Comparison of ENCODE assay signal across 8 cellular contexts in the genomic region with DNA sequence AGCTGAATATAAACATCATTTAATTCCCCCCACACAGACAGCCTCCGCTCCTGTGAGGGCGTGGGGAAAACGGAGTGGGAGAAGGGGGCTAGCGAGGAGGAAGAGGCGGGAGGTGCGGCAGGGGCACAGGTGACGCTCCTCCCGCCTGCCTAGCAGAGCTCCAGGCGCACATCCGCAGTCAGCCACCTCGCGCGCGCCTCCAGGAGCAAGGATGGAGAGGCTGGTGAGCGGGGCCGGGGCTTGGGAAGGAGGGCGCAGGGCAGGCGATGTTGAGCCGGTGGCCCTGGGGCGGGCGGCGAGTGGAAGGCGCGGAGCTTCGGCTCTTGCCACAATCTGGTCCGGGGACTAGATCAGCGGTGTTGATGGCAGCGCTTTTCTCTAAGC. TPM values are rescaled to one million over a fixed set of nuclear protein-coding genes. Genes with fewer than 3 reads are reported as not detected.
DNase-seq lines count a peak whose midpoint lies in the region; ATAC-seq, FAIRE-seq and TF ChIP-seq lines count a peak whose summit lies in the region.

TSS of gene CD200 (plus strand) at position 155 of the 384 bp plus-strand sequence. CDS start at position 212, 57 bp downstream.

- no peak for FAIRE-seq in pancreas (lab: Jason Lieb, UNC)

- H3K4me1 Mint-ChIP-seq in type B pancreatic cell (ENCODE audit: unreplicated experiment): peaks cover 12% of the 10 kb centered on the region

- intact Hi-C loops in Right ventricle myocardium inferior (cut with DNase I): no loop called here
- intact Hi-C loops in pancreas (cut with DNase I): no loop called here

- H3K9me3 Mint-ChIP-seq in type B pancreatic cell: no peaks in the 10 kb centered on the region

- peaks cover 26% of the 10 kb centered on the region for H3K27me3 Mint-ChIP-seq in type B pancreatic cell

- H3F3A ChIP-seq in OCI-LY1 (ENCODE audit: insufficient read depth, low read length): no peaks in the 10 kb centered on the region

- ATAC-seq in HG02938 (IDR thresholded peaks at IDR 0.05; ENCODE audit: unreplicated experiment) (peak; percentile 44), Right ventricle myocardium inferior (peak; percentile 83), pancreas (peak in 3 of 4 donors; percentile 66 to 88 (median 88))

- H3K36me3 Mint-ChIP-seq in type B pancreatic cell: peaks cover 20% of the 10 kb centered on the region

- 0 out of 2 replicates have a peak within 1 kb of the TSS, but pooled peaks have one; percentile 15 for H2AFZ ChIP-seq in OCI-LY1 (ENCODE audit: low read length)

- DNase-seq in GM10266 (ENCODE audit: extremely low spot score) (peak; percentile 27), Right ventricle myocardium inferior (ENCODE audit: missing footprints) (peak; percentile 76), pancreas (peak in 4 of 6 donors; percentile 21 to 68 (median 50)), type B pancreatic cell (ENCODE audit: extremely low spot score, unreplicated experiment) (peak; percentile 83), erythroblast (lab: John Stamatoyannopoulos, UW) (no peak)
- DNase-seq in activated naive CD4-positive, alpha-beta T cell treated with anti-CD3 and anti-CD28 coated beads, Interleukin-2, amount 50 U/mL, for 16 hours: peak; percentile 59

- no peak for TF ChIP-seq POLR2A in erythroblast (IDR thresholded peaks at IDR 0.05; ENCODE audit: low read length)

- H3K79me2 ChIP-seq in OCI-LY1 (ENCODE audit: insufficient read depth, low read length): no peaks in the 10 kb centered on the region

- H3K27me3 ChIP-seq in OCI-LY1 (ENCODE audit: insufficient read depth, low read length): no peaks in the 10 kb centered on the region
- H3K27me3 ChIP-seq in pancreas: peaks cover 0 to 5% (median 0%) of the 10 kb centered on the region in 4 donors

- no peaks in the 10 kb centered on the region for H3K9me3 ChIP-seq in OCI-LY1 (ENCODE audit: low read length)
- no peaks in the 10 kb centered on the region for H3K9me3 ChIP-seq in pancreas

- H3K4me1 ChIP-seq in OCI-LY1 (ENCODE audit: insufficient read depth, low read length, severe bottlenecking) (peaks cover 5% of the 10 kb centered on the region), pancreas (no peaks in the 10 kb centered on the region)

- peak within 1 kb of the TSS; percentile 87 for H3K4me3 Mint-ChIP-seq in type B pancreatic cell

- H3K36me3 ChIP-seq in OCI-LY1 (ENCODE audit: insufficient read depth, low read length) (no peaks in the 10 kb centered on the region), pancreas (no peaks in the 10 kb centered on the region)

- H3K9me2 ChIP-seq in OCI-LY1 (ENCODE audit: low read depth, low read length): no peaks in the 10 kb centered on the region

- no peak within 1 kb of the TSS; the same call in 1 of the 2 replicates for H3K9ac ChIP-seq in OCI-LY1 (ENCODE audit: low read length)

- peak within 1 kb of the TSS; percentile 73 for H3K27ac Mint-ChIP-seq in type B pancreatic cell

- no peak within 1 kb of the TSS for H3K27ac ChIP-seq in OCI-LY1 (ENCODE audit: low read depth, low read length, poor library complexity, severe bottlenecking)
- H3K27ac ChIP-seq in pancreas: peak within 1 kb of the TSS in 2 of 4 donors; percentile 28 to 55

- peak within 1 kb of the TSS; percentile 66 for H3K4me2 ChIP-seq in OCI-LY1 (ENCODE audit: low read length)

- H4K20me1 ChIP-seq in OCI-LY1 (ENCODE audit: insufficient read depth, low read length): no peaks in the 10 kb centered on the region

- H3K4me3 ChIP-seq in OCI-LY1 (ENCODE audit: low read depth, low read length, poor library complexity, severe bottlenecking) (peak within 1 kb of the TSS; percentile 53), pancreas (peak within 1 kb of the TSS in 2 of 4 donors; percentile 26 to 40)

- no peak for TF ChIP-seq CTCF in GM10266 (IDR thresholded peaks at IDR 0.05; ENCODE audit: control insufficient read depth, insufficient read depth, low read depth, missing control alignments)
- no peak for TF ChIP-seq CTCF in OCI-LY1 (IDR thresholded peaks at IDR 0.05; ENCODE audit: low read length)
- no peak for TF ChIP-seq CTCF in pancreas (IDR thresholded peaks at IDR 0.05)
- TF ChIP-seq CTCF in type B pancreatic cell (conservative IDR thresholded peaks at IDR 0.05): peak; percentile 21

- WGBS in pancreas, 2 donors: 19 to 33% methylated on average over 28 of the region's 28 CpGs

RNA-seq across cellular contexts. Expression of gene CD200, which starts in this region (rescaled TPM):
- 0.92 TPM for total RNA-seq in Right ventricle myocardium inferior
- total RNA-seq in pancreas: 1 to 10 TPM; 1.1 to 4.8 (median 2.5) TPM
- polyA plus RNA-seq in pancreas: 10 to 100 TPM in 1 of 2 donors, 1 to 10 TPM in 1; 3.4 to 22.2 TPM
- total RNA-seq in type B pancreatic cell (ENCODE audit: low replicate concordance): 11.9 and 20.1 TPM in 2 replicates

Comparison
In these comparisons a context has a peak if more than half of its experiments do, and no peak if none do; other contexts are left out.
1. Peak in DNase-seq and ATAC-seq in Right ventricle myocardium inferior; RNA of the gene not detected or under 1 TPM.
2. DNase-seq: peak in GM10266 (single experiment), activated naive CD4-positive, alpha-beta T cell treated with anti-CD3 and anti-CD28 coated beads, Interleukin-2, amount 50 U/mL, for 16 hours (single experiment), pancreas (4 of 6) and type B pancreatic cell (single experiment); none in erythroblast (0 of 2).
3. Peak in every context shown above with its lines, with median percentiles within 50 percentile points of each other: ATAC-seq.